In genomic region chr2:121372756-121373353, GRCh38 we compare ENCODE assay signal across 17 cellular contexts.
A peak's percentile ranks its signal among the peaks of the same experiment; 100 is the strongest.
DNase-seq lines count a peak whose midpoint lies in the region; ATAC-seq lines count a peak whose summit lies in the region.
"Had no signal": no experiment of that assay in that cellular context is flagged by ENCODE, and none has a peak within 500 bp of the region (broad histone marks: within the 10 kb centered on the region; RNA-seq: fewer than 3 reads in every experiment).

No MANE protein-coding gene starts in this region.

- peaks cover 29% of the 10 kb centered on the region for H3K36me3 ChIP-seq in HAP-1 (replicated peaks)
- H3K36me3 ChIP-seq: breast epithelium had no signal

- peaks cover 6% of the 10 kb centered on the region; the same call in 1 of the 2 replicates for H3K4me1 ChIP-seq in HAP-1
- H3K4me1 ChIP-seq: breast epithelium, psoas muscle had no signal

- ATAC-seq in HG02610 (IDR thresholded peaks at IDR 0.05; ENCODE audit: unreplicated experiment): peak; percentile 67
- ATAC-seq in stimulated activated effector memory CD8-positive, alpha-beta T cell treated with anti-CD3 and anti-CD28 coated beads, Interleukin-12 subunit alpha, Interleukin-12 subunit beta, amount 100 ng/mL, for 72 hours: no peak
- ATAC-seq: psoas muscle had no signal

- peak overlapping the region; percentile 74 for H3K27ac Mint-ChIP-seq in activated naive CD4-positive, alpha-beta T cell treated with anti-CD3 and anti-CD28 coated beads, Interleukin-2, amount 50 U/mL, for 24 hours
- peak overlapping the region; percentile 54 for H3K27ac Mint-ChIP-seq in stimulated activated effector memory CD8-positive, alpha-beta T cell treated with anti-CD3 and anti-CD28 coated beads, Interleukin-12 subunit alpha, Interleukin-12 subunit beta, amount 100 ng/mL, for 72 hours
- H3K27ac Mint-ChIP-seq: activated naive CD8-positive, alpha-beta T cell treated with anti-CD3 and anti-CD28 coated beads for 36 hours; T-helper 2 cell treated with Interferon-gamma antibody and Interleukin-4, amounts not matched to agents 5 μg/mL and 100 μg/mL, for 36 hours had no signal

- no peaks in the 10 kb centered on the region for H3K9me3 ChIP-seq in HAP-1
- H3K9me3 ChIP-seq: breast epithelium, psoas muscle had no signal

- H3K36me3 Mint-ChIP-seq in activated naive CD4-positive, alpha-beta T cell treated with anti-CD3 and anti-CD28 coated beads, Interleukin-2, amount 50 U/mL, for 24 hours: peaks cover 28% of the 10 kb centered on the region
- H3K36me3 Mint-ChIP-seq in stimulated activated effector memory CD8-positive, alpha-beta T cell treated with anti-CD3 and anti-CD28 coated beads, Interleukin-12 subunit alpha, Interleukin-12 subunit beta, amount 100 ng/mL, for 72 hours: peaks cover 96% of the 10 kb centered on the region

- H3K4me3 ChIP-seq in HAP-1: no peak overlapping the region
- H3K4me3 ChIP-seq: breast epithelium, dorsolateral prefrontal cortex, psoas muscle had no signal

- no peaks in the 10 kb centered on the region for H3K9me3 Mint-ChIP-seq in activated naive CD4-positive, alpha-beta T cell treated with anti-CD3 and anti-CD28 coated beads, Interleukin-2, amount 50 U/mL, for 24 hours
- no peaks in the 10 kb centered on the region for H3K9me3 Mint-ChIP-seq in stimulated activated effector memory CD8-positive, alpha-beta T cell treated with anti-CD3 and anti-CD28 coated beads, Interleukin-12 subunit alpha, Interleukin-12 subunit beta, amount 100 ng/mL, for 72 hours
- H3K9me3 Mint-ChIP-seq: activated naive CD8-positive, alpha-beta T cell treated with anti-CD3 and anti-CD28 coated beads for 36 hours; nephron progenitor cell; T-helper 2 cell treated with Interferon-gamma antibody and Interleukin-4, amounts not matched to agents 5 μg/mL and 100 μg/mL, for 36 hours had no signal

- in situ Hi-C loops in HAP-1 (cut with MboI; ENCODE audit: low sequenced_read_pairs): no loop called here

- H3K27me3 ChIP-seq in HAP-1 (ENCODE audit: low read depth): no peaks in the 10 kb centered on the region
- H3K27me3 ChIP-seq: breast epithelium, dorsolateral prefrontal cortex had no signal

- no peaks in the 10 kb centered on the region for H3K4me1 Mint-ChIP-seq in activated naive CD4-positive, alpha-beta T cell treated with anti-CD3 and anti-CD28 coated beads, Interleukin-2, amount 50 U/mL, for 24 hours
- no peaks in the 10 kb centered on the region for H3K4me1 Mint-ChIP-seq in stimulated activated effector memory CD8-positive, alpha-beta T cell treated with anti-CD3 and anti-CD28 coated beads, Interleukin-12 subunit alpha, Interleukin-12 subunit beta, amount 100 ng/mL, for 72 hours
- H3K4me1 Mint-ChIP-seq: activated naive CD8-positive, alpha-beta T cell treated with anti-CD3 and anti-CD28 coated beads for 36 hours had no signal

- no peak for DNase-seq in activated naive CD4-positive, alpha-beta T cell treated with anti-CD3 and anti-CD28 coated beads, Interleukin-2, amount 50 U/mL, for 16 hours
- DNase-seq in MV-4-11 (lab: John Stamatoyannopoulos, UW) (peak; percentile 39), HAP-1 (ENCODE audit: low spot score in 2 of 2) (no peak), NCI-H1105 (lab: John Stamatoyannopoulos, UW) (no peak)
- DNase-seq in stimulated activated effector memory CD8-positive, alpha-beta T cell treated with anti-CD3 and anti-CD28 coated beads, Interleukin-12 subunit alpha, Interleukin-12 subunit beta, amount 100 ng/mL, for 72 hours (ENCODE audit: low spot score in 2 of 2): no peak
- no peak for DNase-seq in stimulated activated CD4-positive, alpha-beta T cell treated with anti-CD3 and anti-CD28 coated beads, Interleukin-4, amount 100 ng/mL, for 1 hour
- DNase-seq: activated naive CD8-positive, alpha-beta T cell treated with anti-CD3 and anti-CD28 coated beads for 36 hours; dorsolateral prefrontal cortex; mesenchymal stem cell; NCI-H187 treated with DMSO at 0.1 percent for 48 hours; nephron progenitor cell; psoas muscle; SHP77 had no signal

- no peak overlapping the region for H3K4me3 Mint-ChIP-seq in activated naive CD4-positive, alpha-beta T cell treated with anti-CD3 and anti-CD28 coated beads, Interleukin-2, amount 50 U/mL, for 24 hours
- H3K4me3 Mint-ChIP-seq in stimulated activated effector memory CD8-positive, alpha-beta T cell treated with anti-CD3 and anti-CD28 coated beads, Interleukin-12 subunit alpha, Interleukin-12 subunit beta, amount 100 ng/mL, for 72 hours: no peak overlapping the region
- H3K4me3 Mint-ChIP-seq: activated naive CD8-positive, alpha-beta T cell treated with anti-CD3 and anti-CD28 coated beads for 36 hours; nephron progenitor cell; T-helper 2 cell treated with Interferon-gamma antibody and Interleukin-4, amounts not matched to agents 5 μg/mL and 100 μg/mL, for 36 hours had no signal

- H3K27me3 Mint-ChIP-seq in activated naive CD4-positive, alpha-beta T cell treated with anti-CD3 and anti-CD28 coated beads, Interleukin-2, amount 50 U/mL, for 24 hours: no peaks in the 10 kb centered on the region
- H3K27me3 Mint-ChIP-seq: activated naive CD8-positive, alpha-beta T cell treated with anti-CD3 and anti-CD28 coated beads for 36 hours had no signal
